ENCODE assay signal across 8 cellular contexts in the genomic region with DNA sequence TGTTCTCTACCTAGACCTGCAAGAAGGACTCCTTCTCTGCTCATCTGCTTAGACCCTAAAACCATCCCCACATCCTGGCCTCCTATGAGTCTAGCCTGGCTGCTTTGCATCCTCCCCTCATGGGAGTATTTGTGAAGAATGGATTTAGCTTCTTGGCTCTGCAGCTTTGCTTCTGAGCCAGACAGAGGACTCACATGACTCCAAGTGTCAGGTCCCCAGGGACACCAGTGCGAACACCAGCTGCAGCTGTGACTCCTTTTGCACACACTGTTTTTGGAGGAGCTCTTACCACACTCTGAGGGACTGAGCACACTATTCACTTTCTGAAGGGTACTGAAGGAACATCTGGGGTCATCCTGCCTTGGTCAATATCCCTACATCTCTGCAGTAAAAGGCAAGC.
DNase-seq lines count a peak whose midpoint lies in the region; ATAC-seq, FAIRE-seq and TF ChIP-seq lines count a peak whose summit lies in the region.

No MANE protein-coding gene starts in this region.

- H3K4me1 ChIP-seq in thoracic aorta (ENCODE audit: control insufficient read depth in 1 of 2, low read depth in 2 of 2): peaks cover 5 to 24% of the 10 kb centered on the region in 2 donors

- TF ChIP-seq CTCF in fibroblast of villous mesenchyme (IDR thresholded peaks at IDR 0.05; ENCODE audit: insufficient read depth, low read depth, low read length): no peak
- no peak for TF ChIP-seq CTCF in thoracic aorta (IDR thresholded peaks at IDR 0.05)
- no peak for TF ChIP-seq CTCF in RWPE1 (conservative IDR thresholded peaks at IDR 0.05; ENCODE audit: low read depth)

- ATAC-seq in GM21528 (IDR thresholded peaks at IDR 0.05; ENCODE audit: low FRiP score, unreplicated experiment) (peak; percentile 78), thoracic aorta (ENCODE audit: insufficient number of reproducible peaks, low FRiP score, low read depth) (no peak)

- TF ChIP-seq POLR2A in GM12891 (IDR thresholded peaks at IDR 0.05; ENCODE audit: low read depth, low read length): 0 out of 2 replicates have a peak, but pooled peaks have one; percentile 10

- H3K36me3 ChIP-seq in thoracic aorta: no peaks in the 10 kb centered on the region

- peak; percentile 97 for FAIRE-seq in GM12891 (lab: Jason Lieb, UNC)

- POLR2A ChIA-PET in RWPE1 (lab: Yijun Ruan, JAX; ENCODE audit: low non-redundant PET): no interaction called here

- H3K27me3 ChIP-seq in thoracic aorta (replicated peaks; ENCODE audit: insufficient read depth): no peaks in the 10 kb centered on the region

- H3K9me3 ChIP-seq in thoracic aorta: no peaks in the 10 kb centered on the region

- H3K4me3 ChIP-seq in fibroblast of villous mesenchyme (ENCODE audit: low read depth, low read length): no peak overlapping the region
- peak overlapping the region; percentile 16 for H3K4me3 ChIP-seq in thoracic aorta

- DNase-seq in GM12891 (ENCODE audit: insufficient read length, low spot score) (no peak), LHCN-M2 (ENCODE audit: low read depth) (peak; percentile 82), fibroblast of villous mesenchyme (ENCODE audit: low read depth) (peak; percentile 65), thoracic aorta (ENCODE audit: low spot score) (peak; percentile 28), RWPE1 (ENCODE audit: low spot score) (no peak), cortex of kidney (lab: John Stamatoyannopoulos, UW) (no peak), activated T-cell treated with anti-CD3 and anti-CD28 coated beads for 4 hours (no peak)

- CTCF ChIA-PET in RWPE1 (lab: Yijun Ruan, JAX): no interaction called here

- no peak overlapping the region for H3K27ac ChIP-seq in thoracic aorta
- no peak overlapping the region for H3K27ac ChIP-seq in RWPE1

TF ChIP-seq in GM12891, 5 proteins besides CTCF, POLR2A, EP300 and RAD21:
- no peak for TF ChIP-seq PAX5 (IDR thresholded peaks at IDR 0.05; ENCODE audit: insufficient read depth, low read length, severe bottlenecking)

Comparison
In these comparisons a context has a peak if more than half of its experiments do, and no peak if none do; other contexts are left out.
1. DNase-seq: peak in LHCN-M2 (single experiment), fibroblast of villous mesenchyme (single experiment) and thoracic aorta (single experiment); none in GM12891 (single experiment), RWPE1 (single experiment), cortex of kidney (single experiment) and activated T-cell treated with anti-CD3 and anti-CD28 coated beads for 4 hours (single experiment).